Comparison of ENCODE assay signal across 35 cellular contexts in genomic region chr5:129465945-129466344, GRCh38. TPM values are rescaled to one million over a fixed set of nuclear protein-coding genes. Genes with fewer than 3 reads are reported as not detected.
"Had no signal": no experiment of that assay in that cellular context is flagged by ENCODE, and none has a peak within 500 bp of the region (broad histone marks: within the 10 kb centered on the region; RNA-seq: fewer than 3 reads in every experiment).

No MANE protein-coding gene starts in this region.

- H3K4me1 ChIP-seq: ascending aorta, SJCRH30 had no signal

- DNase-seq: activated CD4-positive, alpha-beta T cell treated with anti-CD3 and anti-CD28 coated beads for 1 hour; activated CD4-positive, alpha-beta T cell treated with anti-CD3 and anti-CD28 coated beads for 48 hours; activated CD4-positive, CD25-positive, alpha-beta regulatory T cell; activated CD8-positive, alpha-beta T cell treated with anti-CD3 and anti-CD28 coated beads for 36 hours; activated gamma-delta T cell; activated naive CD4-positive, alpha-beta T cell treated with Interleukin-2 at 50 U/mL for 16 hours; activated naive CD8-positive, alpha-beta T cell treated with anti-CD3 and anti-CD28 coated beads, Interleukin-2, amount 10 ng/mL, durations not matched to agents 7 days and 5 days; activated T-cell treated with anti-CD3 and anti-CD28 coated beads, Interleukin-2, amount 50 U/mL, for 24 hours; amygdala; MG63; NCI-H1092; NCI-H1417; NCI-H146; NCI-H187; NCI-H2029 treated with DMSO at 0.1 percent for 48 hours; NCI-H2107; NCI-H2171; NCI-H510A; NCI-H526; NCI-H748 treated with DMSO at 0.1 percent for 48 hours; OCI-M1; SHP77; SJCRH30; SW 1271; T1000; WERI-Rb-1 had no signal

- ATAC-seq: activated CD8-positive, alpha-beta T cell treated with anti-CD3 and anti-CD28 coated beads for 36 hours had no signal

- H3K36me3 ChIP-seq: ascending aorta, MG63, SJCRH30, WERI-Rb-1 had no signal

- H3K4me3 Mint-ChIP-seq: activated CD8-positive, alpha-beta T cell treated with anti-CD3 and anti-CD28 coated beads for 36 hours; activated naive CD4-positive, alpha-beta T cell treated with anti-CD3 and anti-CD28 coated beads, Interleukin-2, amount 50 U/mL, for 24 hours; activated naive CD8-positive, alpha-beta T cell treated with anti-CD3 and anti-CD28 coated beads, Interleukin-2, amount 10 ng/mL, durations not matched to agents 7 days and 5 days; activated T-cell treated with anti-CD3 and anti-CD28 coated beads, Interleukin-2, amount 50 U/mL, for 24 hours had no signal

- H3K4me3 ChIP-seq: ascending aorta, cardiac muscle cell, MG63, SJCRH30, SK-N-MC had no signal

- H3K9me3 Mint-ChIP-seq: activated CD8-positive, alpha-beta T cell treated with anti-CD3 and anti-CD28 coated beads for 36 hours; activated naive CD4-positive, alpha-beta T cell treated with anti-CD3 and anti-CD28 coated beads, Interleukin-2, amount 50 U/mL, for 24 hours; activated naive CD8-positive, alpha-beta T cell treated with anti-CD3 and anti-CD28 coated beads, Interleukin-2, amount 10 ng/mL, durations not matched to agents 7 days and 5 days; activated T-cell treated with anti-CD3 and anti-CD28 coated beads, Interleukin-2, amount 50 U/mL, for 24 hours; activated T-helper 2 cell treated with anti-CD3 and anti-CD28 coated beads, Interferon-gamma antibody, Interleukin-2, Interleukin-4, amounts not matched to agents 10 μg/mL and 5 μg/mL and 100 μg/mL, durations not matched to agents 14 hours and 24 hours and 36 hours had no signal

- H3K36me3 Mint-ChIP-seq: activated naive CD4-positive, alpha-beta T cell treated with anti-CD3 and anti-CD28 coated beads, Interleukin-2, amount 50 U/mL, for 24 hours; activated naive CD8-positive, alpha-beta T cell treated with anti-CD3 and anti-CD28 coated beads, Interleukin-2, amount 10 ng/mL, durations not matched to agents 7 days and 5 days had no signal

- H3K27ac ChIP-seq: ascending aorta, cardiac muscle cell, KMS-11, SJCRH30, SK-N-MC, WERI-Rb-1 had no signal

- H3K27ac Mint-ChIP-seq: activated CD8-positive, alpha-beta T cell treated with anti-CD3 and anti-CD28 coated beads for 36 hours; activated naive CD4-positive, alpha-beta T cell treated with anti-CD3 and anti-CD28 coated beads, Interleukin-2, amount 50 U/mL, for 24 hours; activated naive CD8-positive, alpha-beta T cell treated with anti-CD3 and anti-CD28 coated beads, Interleukin-2, amount 10 ng/mL, durations not matched to agents 7 days and 5 days; activated T-cell treated with anti-CD3 and anti-CD28 coated beads, Interleukin-2, amount 50 U/mL, for 24 hours; activated T-helper 2 cell treated with anti-CD3 and anti-CD28 coated beads, Interferon-gamma antibody, Interleukin-2, Interleukin-4, amounts not matched to agents 10 μg/mL and 5 μg/mL and 100 μg/mL, durations not matched to agents 14 hours and 24 hours and 36 hours had no signal

- H3K27me3 ChIP-seq: ascending aorta, cardiac muscle cell, MG63, SJCRH30 had no signal

- H3K9me3 ChIP-seq: ascending aorta, MG63, SJCRH30 had no signal

- H3K9ac ChIP-seq: KMS-11 had no signal

- H3K4me2 ChIP-seq: KMS-11 had no signal

RNA-seq across cellular contexts. Expression of gene ADAMTS19, which starts 5.8 kb away (rescaled TPM):
- total RNA-seq: activated CD8-positive, alpha-beta memory T cell treated with anti-CD3 and anti-CD28 coated beads for 36 hours; activated CD8-positive, alpha-beta T cell treated with anti-CD3 and anti-CD28 coated beads for 36 hours; activated naive CD8-positive, alpha-beta T cell treated with anti-CD3 and anti-CD28 coated beads, Interleukin-2, amount 10 ng/mL, durations not matched to agents 7 days and 5 days; activated T-helper 2 cell treated with anti-CD3 and anti-CD28 coated beads, Interferon-gamma antibody, Interleukin-2, Interleukin-4, amounts not matched to agents 10 μg/mL and 5 μg/mL and 100 μg/mL, durations not matched to agents 14 hours and 24 hours and 36 hours; T-helper 1 cell treated with Interleukin-12 subunit alpha and Interleukin-12 subunit beta and Interleukin-4 antibody, amounts not matched to agents 30 ng/mL and 1 ng/mL, for 36 hours; T-helper 2 cell treated with Interferon-gamma antibody and Interleukin-4, amounts not matched to agents 100 ng/mL and 5 ng/mL, for 36 hours had no signal
